In the genomic region with DNA sequence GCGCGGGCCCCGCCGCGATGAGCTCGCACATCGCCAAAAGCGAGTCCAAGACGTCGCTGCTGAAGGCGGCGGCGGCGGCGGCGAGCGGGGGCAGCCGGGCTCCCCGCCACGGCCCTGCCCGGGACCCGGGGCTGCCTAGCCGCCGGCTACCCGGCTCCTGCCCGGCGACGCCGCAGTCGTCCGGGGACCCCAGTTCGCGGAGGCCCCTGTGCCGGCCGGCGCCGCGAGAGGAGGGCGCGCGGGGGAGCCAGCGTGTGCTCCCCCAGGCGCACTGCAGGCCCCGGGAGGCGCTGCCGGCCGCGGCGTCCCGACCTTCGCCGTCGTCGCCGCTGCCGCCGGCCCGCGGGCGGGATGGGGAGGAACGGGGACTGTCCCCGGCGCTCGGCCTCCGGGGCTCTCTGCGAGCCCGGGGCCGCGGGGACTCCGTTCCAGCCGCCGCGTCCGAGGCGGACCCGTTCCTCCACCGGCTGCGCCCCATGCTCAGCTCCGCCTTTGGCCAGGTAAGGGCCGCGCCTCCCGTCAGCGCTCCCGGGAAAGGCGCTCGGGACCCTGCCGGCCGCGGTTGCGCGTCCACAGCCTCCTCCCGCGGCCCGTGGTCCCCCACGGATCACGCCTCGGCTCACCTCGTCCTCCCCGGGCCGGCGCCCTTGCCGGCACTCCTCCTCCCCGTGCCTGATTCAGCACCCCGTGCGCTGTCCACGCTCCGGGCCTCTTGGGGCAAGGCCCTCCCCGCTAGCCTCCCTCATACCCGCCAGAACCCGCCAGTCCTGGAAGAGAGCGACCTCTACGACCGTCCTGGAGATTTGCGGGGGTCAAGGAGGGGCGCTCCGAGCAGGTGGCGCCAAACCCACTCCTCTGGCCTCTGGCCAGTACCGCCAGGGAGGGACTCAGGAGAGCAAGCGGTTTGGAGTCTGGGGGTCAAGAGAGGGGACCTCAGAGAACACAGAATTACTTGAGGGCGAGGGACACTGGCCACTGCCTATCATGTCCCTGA, we compare ENCODE assay signal across 1 cellular context.
TF ChIP-seq lines count a peak whose summit lies in the region.

No MANE protein-coding gene starts in this region.

TF ChIP-seq in HEK293, 187 proteins besides CTCF, POLR2A, EP300 and RAD21 (continued from another document and continues in another):
- TF ChIP-seq EGR2 (tag by site-specific recombination; IDR thresholded peaks at IDR 0.05; ENCODE audit: low read depth) (no peak; the same call in 1 of the 2 replicates), ZFP69B (tag by site-specific recombination; IDR thresholded peaks at IDR 0.05) (no peak), TRIM28 (IDR thresholded peaks at IDR 0.05; ENCODE audit: borderline replicate concordance, low read length) (no peak), ZFP41 (tag by site-specific recombination; IDR thresholded peaks at IDR 0.05; ENCODE audit: borderline replicate concordance) (no peak), WT1 (tag by site-specific recombination; IDR thresholded peaks at IDR 0.05) (no peak), ZFHX2 (tag by site-specific recombination; conservative IDR thresholded peaks at IDR 0.05) (peak; percentile 17; the same call in 1 of the 2 replicates), FEZF1 (tag by site-specific recombination; IDR thresholded peaks at IDR 0.05) (no peak), ZNF10 (tag by site-specific recombination; IDR thresholded peaks at IDR 0.05) (no peak), ZNF473 (tag by site-specific recombination; IDR thresholded peaks at IDR 0.05) (no peak), ZNF37A (tag by site-specific recombination; IDR thresholded peaks at IDR 0.05) (no peak), ZFP37 (tag by site-specific recombination; IDR thresholded peaks at IDR 0.05) (peak; percentile 74; the same call in 1 of the 2 replicates), MYNN (tag by site-specific recombination; IDR thresholded peaks at IDR 0.05; ENCODE audit: borderline replicate concordance) (no peak), MEIS1 (CRISPR knock-in tag; IDR thresholded peaks at IDR 0.05; ENCODE audit: borderline replicate concordance) (no peak), ZNF561 (tag by site-specific recombination; IDR thresholded peaks at IDR 0.05; ENCODE audit: borderline replicate concordance) (no peak), ZNF48 (tag by site-specific recombination; IDR thresholded peaks at IDR 0.05) (no peak), ZNF76 (tag by site-specific recombination; IDR thresholded peaks at IDR 0.05; ENCODE audit: borderline replicate concordance, low read depth) (no peak), ZNF112 (tag by site-specific recombination; IDR thresholded peaks at IDR 0.05) (no peak), ZNF837 (tag by site-specific recombination; IDR thresholded peaks at IDR 0.05) (no peak), ZBTB48 (tag by site-specific recombination; IDR thresholded peaks at IDR 0.05) (peak; percentile 25; the same call in 1 of the 2 replicates), ZNF155 (tag by site-specific recombination; IDR thresholded peaks at IDR 0.05) (no peak), ZNF335 (tag by site-specific recombination; conservative IDR thresholded peaks at IDR 0.05) (peak; percentile 68), ZNF202 (tag by site-specific recombination; IDR thresholded peaks at IDR 0.05; ENCODE audit: borderline replicate concordance) (no peak), ZNF324 (tag by site-specific recombination; IDR thresholded peaks at IDR 0.05) (no peak), ZNF184 (tag by site-specific recombination; IDR thresholded peaks at IDR 0.05) (no peak), ZNF248 (tag by site-specific recombination; IDR thresholded peaks at IDR 0.05) (no peak), ZNF302 (tag by site-specific recombination; IDR thresholded peaks at IDR 0.05; ENCODE audit: low read depth) (no peak), ZNF701 (tag by site-specific recombination; IDR thresholded peaks at IDR 0.05) (no peak), ZNF544 (tag by site-specific recombination; IDR thresholded peaks at IDR 0.05) (no peak), ZBTB17 (tag by site-specific recombination; IDR thresholded peaks at IDR 0.05) (0 out of 2 replicates have a peak, but pooled peaks have one; percentile 24), ZNF596 (tag by site-specific recombination; IDR thresholded peaks at IDR 0.05) (no peak)
- TF ChIP-seq, protein P1, sequence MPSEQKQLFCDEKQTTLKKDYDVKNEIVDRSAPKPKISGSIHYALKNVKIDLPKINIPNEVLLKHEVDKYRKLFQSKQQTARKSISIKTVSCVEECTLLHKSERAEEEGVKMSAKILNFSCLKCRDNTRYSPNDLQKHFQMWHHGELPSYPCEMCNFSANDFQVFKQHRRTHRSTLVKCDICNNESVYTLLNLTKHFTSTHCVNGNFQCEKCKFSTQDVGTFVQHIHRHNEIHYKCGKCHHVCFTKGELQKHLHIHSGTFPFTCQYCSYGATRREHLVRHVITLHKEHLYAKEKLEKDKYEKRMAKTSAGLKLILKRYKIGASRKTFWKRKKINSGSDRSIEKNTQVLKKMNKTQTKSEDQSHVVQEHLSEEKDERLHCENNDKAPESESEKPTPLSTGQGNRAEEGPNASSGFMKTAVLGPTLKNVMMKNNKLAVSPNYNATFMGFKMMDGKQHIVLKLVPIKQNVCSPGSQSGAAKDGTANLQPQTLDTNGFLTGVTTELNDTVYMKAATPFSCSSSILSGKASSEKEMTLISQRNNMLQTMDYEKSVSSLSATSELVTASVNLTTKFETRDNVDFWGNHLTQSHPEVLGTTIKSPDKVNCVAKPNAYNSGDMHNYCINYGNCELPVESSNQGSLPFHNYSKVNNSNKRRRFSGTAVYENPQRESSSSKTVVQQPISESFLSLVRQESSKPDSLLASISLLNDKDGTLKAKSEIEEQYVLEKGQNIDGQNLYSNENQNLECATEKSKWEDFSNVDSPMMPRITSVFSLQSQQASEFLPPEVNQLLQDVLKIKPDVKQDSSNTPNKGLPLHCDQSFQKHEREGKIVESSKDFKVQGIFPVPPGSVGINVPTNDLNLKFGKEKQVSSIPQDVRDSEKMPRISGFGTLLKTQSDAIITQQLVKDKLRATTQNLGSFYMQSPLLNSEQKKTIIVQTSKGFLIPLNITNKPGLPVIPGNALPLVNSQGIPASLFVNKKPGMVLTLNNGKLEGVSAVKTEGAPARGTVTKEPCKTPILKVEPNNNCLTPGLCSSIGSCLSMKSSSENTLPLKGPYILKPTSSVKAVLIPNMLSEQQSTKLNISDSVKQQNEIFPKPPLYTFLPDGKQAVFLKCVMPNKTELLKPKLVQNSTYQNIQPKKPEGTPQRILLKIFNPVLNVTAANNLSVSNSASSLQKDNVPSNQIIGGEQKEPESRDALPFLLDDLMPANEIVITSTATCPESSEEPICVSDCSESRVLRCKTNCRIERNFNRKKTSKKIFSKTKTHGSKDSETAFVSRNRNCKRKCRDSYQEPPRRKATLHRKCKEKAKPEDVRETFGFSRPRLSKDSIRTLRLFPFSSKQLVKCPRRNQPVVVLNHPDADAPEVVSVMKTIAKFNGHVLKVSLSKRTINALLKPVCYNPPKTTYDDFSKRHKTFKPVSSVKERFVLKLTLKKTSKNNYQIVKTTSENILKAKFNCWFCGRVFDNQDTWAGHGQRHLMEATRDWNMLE (tag by site-specific recombination; conservative IDR thresholded peaks at IDR 0.05; ENCODE audit: low read depth) = no peak
- TF ChIP-seq, protein P2, sequence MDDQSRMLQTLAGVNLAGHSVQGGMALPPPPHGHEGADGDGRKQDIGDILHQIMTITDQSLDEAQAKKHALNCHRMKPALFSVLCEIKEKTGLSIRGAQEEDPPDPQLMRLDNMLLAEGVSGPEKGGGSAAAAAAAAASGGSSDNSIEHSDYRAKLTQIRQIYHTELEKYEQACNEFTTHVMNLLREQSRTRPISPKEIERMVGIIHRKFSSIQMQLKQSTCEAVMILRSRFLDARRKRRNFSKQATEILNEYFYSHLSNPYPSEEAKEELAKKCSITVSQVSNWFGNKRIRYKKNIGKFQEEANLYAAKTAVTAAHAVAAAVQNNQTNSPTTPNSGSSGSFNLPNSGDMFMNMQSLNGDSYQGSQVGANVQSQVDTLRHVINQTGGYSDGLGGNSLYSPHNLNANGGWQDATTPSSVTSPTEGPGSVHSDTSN (CRISPR knock-in tag; IDR thresholded peaks at IDR 0.05) = no peak
- TF ChIP-seq, protein P3, sequence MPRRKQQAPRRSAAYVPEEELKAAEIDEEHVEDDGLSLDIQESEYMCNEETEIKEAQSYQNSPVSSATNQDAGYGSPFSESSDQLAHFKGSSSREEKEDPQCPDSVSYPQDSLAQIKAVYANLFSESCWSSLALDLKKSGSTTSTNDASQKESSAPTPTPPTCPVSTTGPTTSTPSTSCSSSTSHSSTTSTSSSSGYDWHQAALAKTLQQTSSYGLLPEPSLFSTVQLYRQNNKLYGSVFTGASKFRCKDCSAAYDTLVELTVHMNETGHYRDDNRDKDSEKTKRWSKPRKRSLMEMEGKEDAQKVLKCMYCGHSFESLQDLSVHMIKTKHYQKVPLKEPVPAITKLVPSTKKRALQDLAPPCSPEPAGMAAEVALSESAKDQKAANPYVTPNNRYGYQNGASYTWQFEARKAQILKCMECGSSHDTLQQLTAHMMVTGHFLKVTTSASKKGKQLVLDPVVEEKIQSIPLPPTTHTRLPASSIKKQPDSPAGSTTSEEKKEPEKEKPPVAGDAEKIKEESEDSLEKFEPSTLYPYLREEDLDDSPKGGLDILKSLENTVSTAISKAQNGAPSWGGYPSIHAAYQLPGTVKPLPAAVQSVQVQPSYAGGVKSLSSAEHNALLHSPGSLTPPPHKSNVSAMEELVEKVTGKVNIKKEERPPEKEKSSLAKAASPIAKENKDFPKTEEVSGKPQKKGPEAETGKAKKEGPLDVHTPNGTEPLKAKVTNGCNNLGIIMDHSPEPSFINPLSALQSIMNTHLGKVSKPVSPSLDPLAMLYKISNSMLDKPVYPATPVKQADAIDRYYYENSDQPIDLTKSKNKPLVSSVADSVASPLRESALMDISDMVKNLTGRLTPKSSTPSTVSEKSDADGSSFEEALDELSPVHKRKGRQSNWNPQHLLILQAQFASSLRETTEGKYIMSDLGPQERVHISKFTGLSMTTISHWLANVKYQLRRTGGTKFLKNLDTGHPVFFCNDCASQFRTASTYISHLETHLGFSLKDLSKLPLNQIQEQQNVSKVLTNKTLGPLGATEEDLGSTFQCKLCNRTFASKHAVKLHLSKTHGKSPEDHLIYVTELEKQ (tag by site-specific recombination; IDR thresholded peaks at IDR 0.05; ENCODE audit: borderline replicate concordance) = no peak
- TF ChIP-seq, protein P4, sequence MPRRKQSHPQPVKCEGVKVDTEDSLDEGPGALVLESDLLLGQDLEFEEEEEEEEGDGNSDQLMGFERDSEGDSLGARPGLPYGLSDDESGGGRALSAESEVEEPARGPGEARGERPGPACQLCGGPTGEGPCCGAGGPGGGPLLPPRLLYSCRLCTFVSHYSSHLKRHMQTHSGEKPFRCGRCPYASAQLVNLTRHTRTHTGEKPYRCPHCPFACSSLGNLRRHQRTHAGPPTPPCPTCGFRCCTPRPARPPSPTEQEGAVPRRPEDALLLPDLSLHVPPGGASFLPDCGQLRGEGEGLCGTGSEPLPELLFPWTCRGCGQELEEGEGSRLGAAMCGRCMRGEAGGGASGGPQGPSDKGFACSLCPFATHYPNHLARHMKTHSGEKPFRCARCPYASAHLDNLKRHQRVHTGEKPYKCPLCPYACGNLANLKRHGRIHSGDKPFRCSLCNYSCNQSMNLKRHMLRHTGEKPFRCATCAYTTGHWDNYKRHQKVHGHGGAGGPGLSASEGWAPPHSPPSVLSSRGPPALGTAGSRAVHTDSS (tag by site-specific recombination; IDR thresholded peaks at IDR 0.05) = no peak
- TF ChIP-seq, protein P5, sequence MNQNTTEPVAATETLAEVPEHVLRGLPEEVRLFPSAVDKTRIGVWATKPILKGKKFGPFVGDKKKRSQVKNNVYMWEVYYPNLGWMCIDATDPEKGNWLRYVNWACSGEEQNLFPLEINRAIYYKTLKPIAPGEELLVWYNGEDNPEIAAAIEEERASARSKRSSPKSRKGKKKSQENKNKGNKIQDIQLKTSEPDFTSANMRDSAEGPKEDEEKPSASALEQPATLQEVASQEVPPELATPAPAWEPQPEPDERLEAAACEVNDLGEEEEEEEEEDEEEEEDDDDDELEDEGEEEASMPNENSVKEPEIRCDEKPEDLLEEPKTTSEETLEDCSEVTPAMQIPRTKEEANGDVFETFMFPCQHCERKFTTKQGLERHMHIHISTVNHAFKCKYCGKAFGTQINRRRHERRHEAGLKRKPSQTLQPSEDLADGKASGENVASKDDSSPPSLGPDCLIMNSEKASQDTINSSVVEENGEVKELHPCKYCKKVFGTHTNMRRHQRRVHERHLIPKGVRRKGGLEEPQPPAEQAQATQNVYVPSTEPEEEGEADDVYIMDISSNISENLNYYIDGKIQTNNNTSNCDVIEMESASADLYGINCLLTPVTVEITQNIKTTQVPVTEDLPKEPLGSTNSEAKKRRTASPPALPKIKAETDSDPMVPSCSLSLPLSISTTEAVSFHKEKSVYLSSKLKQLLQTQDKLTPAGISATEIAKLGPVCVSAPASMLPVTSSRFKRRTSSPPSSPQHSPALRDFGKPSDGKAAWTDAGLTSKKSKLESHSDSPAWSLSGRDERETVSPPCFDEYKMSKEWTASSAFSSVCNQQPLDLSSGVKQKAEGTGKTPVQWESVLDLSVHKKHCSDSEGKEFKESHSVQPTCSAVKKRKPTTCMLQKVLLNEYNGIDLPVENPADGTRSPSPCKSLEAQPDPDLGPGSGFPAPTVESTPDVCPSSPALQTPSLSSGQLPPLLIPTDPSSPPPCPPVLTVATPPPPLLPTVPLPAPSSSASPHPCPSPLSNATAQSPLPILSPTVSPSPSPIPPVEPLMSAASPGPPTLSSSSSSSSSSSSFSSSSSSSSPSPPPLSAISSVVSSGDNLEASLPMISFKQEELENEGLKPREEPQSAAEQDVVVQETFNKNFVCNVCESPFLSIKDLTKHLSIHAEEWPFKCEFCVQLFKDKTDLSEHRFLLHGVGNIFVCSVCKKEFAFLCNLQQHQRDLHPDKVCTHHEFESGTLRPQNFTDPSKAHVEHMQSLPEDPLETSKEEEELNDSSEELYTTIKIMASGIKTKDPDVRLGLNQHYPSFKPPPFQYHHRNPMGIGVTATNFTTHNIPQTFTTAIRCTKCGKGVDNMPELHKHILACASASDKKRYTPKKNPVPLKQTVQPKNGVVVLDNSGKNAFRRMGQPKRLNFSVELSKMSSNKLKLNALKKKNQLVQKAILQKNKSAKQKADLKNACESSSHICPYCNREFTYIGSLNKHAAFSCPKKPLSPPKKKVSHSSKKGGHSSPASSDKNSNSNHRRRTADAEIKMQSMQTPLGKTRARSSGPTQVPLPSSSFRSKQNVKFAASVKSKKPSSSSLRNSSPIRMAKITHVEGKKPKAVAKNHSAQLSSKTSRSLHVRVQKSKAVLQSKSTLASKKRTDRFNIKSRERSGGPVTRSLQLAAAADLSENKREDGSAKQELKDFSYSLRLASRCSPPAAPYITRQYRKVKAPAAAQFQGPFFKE (tag by site-specific recombination; IDR thresholded peaks at IDR 0.05; ENCODE audit: borderline replicate concordance) = no peak
- TF ChIP-seq, protein P6, sequence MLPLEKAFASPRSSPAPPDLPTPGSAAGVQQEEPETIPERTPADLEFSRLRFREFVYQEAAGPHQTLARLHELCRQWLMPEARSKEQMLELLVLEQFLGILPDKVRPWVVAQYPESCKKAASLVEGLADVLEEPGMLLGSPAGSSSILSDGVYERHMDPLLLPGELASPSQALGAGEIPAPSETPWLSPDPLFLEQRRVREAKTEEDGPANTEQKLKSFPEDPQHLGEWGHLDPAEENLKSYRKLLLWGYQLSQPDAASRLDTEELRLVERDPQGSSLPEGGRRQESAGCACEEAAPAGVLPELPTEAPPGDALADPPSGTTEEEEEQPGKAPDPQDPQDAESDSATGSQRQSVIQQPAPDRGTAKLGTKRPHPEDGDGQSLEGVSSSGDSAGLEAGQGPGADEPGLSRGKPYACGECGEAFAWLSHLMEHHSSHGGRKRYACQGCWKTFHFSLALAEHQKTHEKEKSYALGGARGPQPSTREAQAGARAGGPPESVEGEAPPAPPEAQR (tag by site-specific recombination; IDR thresholded peaks at IDR 0.05) = no peak
